Comparison of ENCODE assay signal across 1 cellular context in genomic region chr5:78504726-78505431, GRCh38.
TF ChIP-seq lines count a peak whose summit lies in the region.

No MANE protein-coding gene starts in this region.

TF ChIP-seq in GM23338, 12 proteins besides CTCF, POLR2A, EP300 and RAD21 (continued from another document):
- no peak for TF ChIP-seq REST (IDR thresholded peaks at IDR 0.05; ENCODE audit: unreplicated experiment)
- TF ChIP-seq EZH2 (IDR thresholded peaks at IDR 0.05; ENCODE audit: low read depth, unreplicated experiment) = no peak
- TF ChIP-seq NANOG (IDR thresholded peaks at IDR 0.05; ENCODE audit: borderline replicate concordance) = no peak
- TF ChIP-seq JUNB (IDR thresholded peaks at IDR 0.05; ENCODE audit: unreplicated experiment) = no peak
- TF ChIP-seq STAT1 (IDR thresholded peaks at IDR 0.05; ENCODE audit: unreplicated experiment) = no peak
- no peak for TF ChIP-seq CREB1 (CRISPR knock-in tag; IDR thresholded peaks at IDR 0.05; ENCODE audit: low read depth)
- no peak for TF ChIP-seq POLR2AphosphoS5 (IDR thresholded peaks at IDR 0.05; ENCODE audit: low read depth)
- no peak for TF ChIP-seq ETS1 (IDR thresholded peaks at IDR 0.05)
- TF ChIP-seq ZNF114 (CRISPR knock-in tag; IDR thresholded peaks at IDR 0.05) = no peak
